8 cellular contexts compared by ENCODE assay signal in genomic region chr1:67535474-67535873, GRCh38.
DNase-seq lines count a peak whose midpoint lies in the region; ATAC-seq and TF ChIP-seq lines count a peak whose summit lies in the region.

No MANE protein-coding gene starts in this region.

- H3K27ac ChIP-seq in heart right ventricle, result no peak overlapping the region

- H3K9me3 ChIP-seq in adipocyte (ENCODE audit: control insufficient read depth, low read length), result no peaks in the 10 kb centered on the region
- no peaks in the 10 kb centered on the region for H3K9me3 ChIP-seq in heart right ventricle

- H3K36me3 ChIP-seq in adipocyte (ENCODE audit: control insufficient read depth, insufficient read depth, low read length, severe bottlenecking) (no peaks in the 10 kb centered on the region), heart right ventricle (no peaks in the 10 kb centered on the region)

- DNase-seq in DMS53 treated with DMSO at 0.1 percent for 48 hours (lab: John Stamatoyannopoulos, UW; ENCODE audit: unreplicated experiment), result peak; percentile 97
- DNase-seq in HT-29 (ENCODE audit: low spot score), result peak; percentile 82
- peak; percentile 84 for DNase-seq in RKO (ENCODE audit: low spot score)
- DNase-seq in adipocyte (ENCODE audit: low read depth), result peak; percentile 94
- DNase-seq in heart right ventricle, result peak; percentile 72 to 73
- DNase-seq in pulmonary artery endothelial cell (ENCODE audit: low read depth, low spot score), result peak; percentile 63
- DNase-seq in NCI-H128 (lab: John Stamatoyannopoulos, UW; ENCODE audit: unreplicated experiment), result no peak

- H3K27me3 ChIP-seq in adipocyte (replicated peaks; ENCODE audit: control insufficient read depth, insufficient read depth, low read length) (no peaks in the 10 kb centered on the region), heart right ventricle (no peaks in the 10 kb centered on the region)

- 4 to 6% methylated on average over 5 of the region's 5 CpGs for WGBS in heart right ventricle, 2 donors

- ATAC-seq in GM21381 (IDR thresholded peaks at IDR 0.05; ENCODE audit: unreplicated experiment) (peak; percentile 63), heart right ventricle (peak in 7 of 8 donors; percentile 72 to 88 (median 79))

- H3K4me1 ChIP-seq in adipocyte (ENCODE audit: control insufficient read depth, insufficient read depth, low read length) (peaks cover 34% of the 10 kb centered on the region), heart right ventricle (peaks cover 0 to 14% (median 9%) of the 10 kb centered on the region in 9 donors)

- no peak overlapping the region for H3K4me3 ChIP-seq in adipocyte (ENCODE audit: low read length)
- H3K4me3 ChIP-seq in heart right ventricle, result no peak overlapping the region

- H3K9ac ChIP-seq in adipocyte (ENCODE audit: low read length), result peak overlapping the region; percentile 40

- peak; percentile 63 to 93 (median 89) for TF ChIP-seq CTCF in heart right ventricle (IDR thresholded peaks at IDR 0.05)

- intact Hi-C loops in heart right ventricle (cut with DNase I), result loop anchor here in 8 of 10 donors (1.0 to 10.0 kb wide), 8 partner anchors 149 to 579 kb away; partner anchors contain the start of genes GNG12 (in 5 of the 8) and GADD45A (in 4 of the 8)
